ENCODE assay signal across 27 cellular contexts in genomic region chr11:66159585-66159984, GRCh38.
A peak's percentile ranks its signal among the peaks of the same experiment; 100 is the strongest.
DNase-seq lines count a peak whose midpoint lies in the region; ATAC-seq and TF ChIP-seq lines count a peak whose summit lies in the region.
"Had no signal": no experiment of that assay in that cellular context is flagged by ENCODE, and none has a peak within 500 bp of the region (broad histone marks: within the 10 kb centered on the region; RNA-seq: fewer than 3 reads in every experiment).

No MANE protein-coding gene starts in this region.

- peaks cover 4% of the 10 kb centered on the region for H3K36me3 Mint-ChIP-seq in CD8-positive, alpha-beta T cell

- no peaks in the 10 kb centered on the region for H3K9me3 ChIP-seq in CD8-positive, alpha-beta T cell (ENCODE audit: low read length)
- no peaks in the 10 kb centered on the region for H3K9me3 ChIP-seq in SJCRH30 (replicated peaks)
- H3K9me3 ChIP-seq: spleen, testis, vagina had no signal

- H3K4me3 Mint-ChIP-seq in CD8-positive, alpha-beta T cell, result no peak overlapping the region
- H3K4me3 Mint-ChIP-seq: activated T-helper 1 cell treated with anti-CD3 and anti-CD28 coated beads, Interleukin-12 subunit alpha, Interleukin-12 subunit beta, Interleukin-2, Interleukin-4 antibody, amounts not matched to agents 30 ng/mL and 10 ng/mL and 1 ng/mL, durations not matched to agents 14 hours and 24 hours and 36 hours; CD4-positive, alpha-beta memory T cell; T-cell had no signal

- intact Hi-C loops in CD8-positive, alpha-beta T cell (cut with DNase I, micrococcal nuclease), result no loop called here

- H3K27ac ChIP-seq in CD8-positive, alpha-beta T cell (ENCODE audit: low read depth, low read length), result no peak overlapping the region
- H3K27ac ChIP-seq in SJCRH30, result 0 out of 2 replicates have a peak overlapping the region, but pooled peaks have one; percentile 8
- H3K27ac ChIP-seq: spleen, testis, vagina had no signal

- H3K4me1 Mint-ChIP-seq in CD8-positive, alpha-beta T cell (ENCODE audit: low read depth), result peaks cover 68% of the 10 kb centered on the region

- no peaks in the 10 kb centered on the region for H3K36me3 ChIP-seq in CD8-positive, alpha-beta T cell (ENCODE audit: insufficient read depth, low read length)
- H3K36me3 ChIP-seq in SJCRH30, result no peaks in the 10 kb centered on the region
- H3K36me3 ChIP-seq: spleen, vagina had no signal

- CTCF ChIA-PET in CD8-positive, alpha-beta T cell (lab: Charles Lee), result interaction anchor here (1.1 to 1.4 kb wide), 3 partner anchors 25 to 115 kb away, joined by 3 to 5 read pairs (median 4); no protein-coding TSS in a partner anchor

- TF ChIP-seq CTCF in CD8-positive, alpha-beta T cell (IDR thresholded peaks at IDR 0.05), result no peak
- TF ChIP-seq CTCF in fibroblast of villous mesenchyme (IDR thresholded peaks at IDR 0.05; ENCODE audit: insufficient read depth, low read depth, low read length), result no peak

- H3K4me1 ChIP-seq in CD8-positive, alpha-beta T cell (ENCODE audit: insufficient read depth, low read length), result peaks cover 6% of the 10 kb centered on the region
- peaks cover 11% of the 10 kb centered on the region for H3K4me1 ChIP-seq in SJCRH30

- no peaks in the 10 kb centered on the region for H3K27me3 ChIP-seq in CD8-positive, alpha-beta T cell (ENCODE audit: insufficient read depth, low read length)
- H3K27me3 ChIP-seq in SJCRH30, result no peaks in the 10 kb centered on the region
- H3K27me3 ChIP-seq: spleen, testis, vagina had no signal

- peak overlapping the region; percentile 50 for H3K27ac Mint-ChIP-seq in CD8-positive, alpha-beta T cell
- H3K27ac Mint-ChIP-seq: activated T-helper 1 cell treated with anti-CD3 and anti-CD28 coated beads, Interleukin-12 subunit alpha, Interleukin-12 subunit beta, Interleukin-2, Interleukin-4 antibody, amounts not matched to agents 30 ng/mL and 10 ng/mL and 1 ng/mL, durations not matched to agents 14 hours and 24 hours and 36 hours had no signal

- POLR2A ChIA-PET in CD8-positive, alpha-beta T cell (lab: Charles Lee), result no interaction called here

- DNase-seq in CD8-positive, alpha-beta T cell, result no peak
- peak; percentile 61 for DNase-seq in GF-D8 (lab: John Stamatoyannopoulos, UW)
- peak; percentile 27 to 58 for DNase-seq in SJCRH30
- peak; percentile 73 for DNase-seq in fibroblast of villous mesenchyme (ENCODE audit: low read depth)
- no peak for DNase-seq in NCI-H1436 treated with DMSO at 0.1 percent for 48 hours (lab: John Stamatoyannopoulos, UW)
- no peak for DNase-seq in cortex of kidney (lab: John Stamatoyannopoulos, UW)
- DNase-seq in activated CD4-positive, alpha-beta T cell treated with anti-CD3 and anti-CD28 coated beads, Interleukin-2, amount 50 U/mL, for 1 hour, result no peak
- DNase-seq: activated CD4-positive, alpha-beta T cell treated with anti-CD3 and anti-CD28 coated beads for 4 hours; activated naive CD4-positive, alpha-beta T cell treated with anti-CD3 and anti-CD28 coated beads, Interleukin-2, amount 50 U/mL, for 16 hours; CD4-positive, alpha-beta memory T cell; DMS53; effector memory CD4-positive, alpha-beta T cell; KG1; mammary epithelial cell; NCI-H2081; NCI-H510A treated with DMSO at 0.1 percent for 48 hours; occipital lobe; OCI-M1; spleen; stimulated activated CD4-positive, alpha-beta T cell treated with anti-CD3 and anti-CD28 coated beads, Interleukin-4, amount 100 ng/mL, for 1 hour; stimulated activated naive CD4-positive, alpha-beta T cell; T-cell; testis had no signal

- no peaks in the 10 kb centered on the region for H3K27me3 Mint-ChIP-seq in CD8-positive, alpha-beta T cell (ENCODE audit: low read depth)
- H3K27me3 Mint-ChIP-seq: CD4-positive, alpha-beta memory T cell; T-cell had no signal

- H3K9me3 Mint-ChIP-seq in CD8-positive, alpha-beta T cell, result no peaks in the 10 kb centered on the region
- H3K9me3 Mint-ChIP-seq: activated T-helper 1 cell treated with anti-CD3 and anti-CD28 coated beads, Interleukin-12 subunit alpha, Interleukin-12 subunit beta, Interleukin-2, Interleukin-4 antibody, amounts not matched to agents 30 ng/mL and 10 ng/mL and 1 ng/mL, durations not matched to agents 14 hours and 24 hours and 36 hours; CD4-positive, alpha-beta memory T cell; T-cell had no signal

- ATAC-seq in CD8-positive, alpha-beta T cell, result no peak
- ATAC-seq: HCT116, Right ventricle myocardium inferior, T-cell had no signal

- H3K4me3 ChIP-seq in CD8-positive, alpha-beta T cell (ENCODE audit: low read depth, low read length), result no peak overlapping the region
- H3K4me3 ChIP-seq in SJCRH30 (no peak overlapping the region), fibroblast of villous mesenchyme (ENCODE audit: low read depth, low read length) (no peak overlapping the region)
- H3K4me3 ChIP-seq: spleen, testis, vagina had no signal

Comparison
In these comparisons a context has a peak if more than half of its experiments do, and no peak if none do; other contexts are left out.
1. DNase-seq: peak in GF-D8 (single experiment), SJCRH30 (2 of 2) and fibroblast of villous mesenchyme (single experiment); none in CD8-positive, alpha-beta T cell (0 of 7), NCI-H1436 treated with DMSO at 0.1 percent for 48 hours (single experiment), cortex of kidney (single experiment) and activated CD4-positive, alpha-beta T cell treated with anti-CD3 and anti-CD28 coated beads, Interleukin-2, amount 50 U/mL, for 1 hour (single experiment).